14 cellular contexts compared by ENCODE assay signal in the genomic region with DNA sequence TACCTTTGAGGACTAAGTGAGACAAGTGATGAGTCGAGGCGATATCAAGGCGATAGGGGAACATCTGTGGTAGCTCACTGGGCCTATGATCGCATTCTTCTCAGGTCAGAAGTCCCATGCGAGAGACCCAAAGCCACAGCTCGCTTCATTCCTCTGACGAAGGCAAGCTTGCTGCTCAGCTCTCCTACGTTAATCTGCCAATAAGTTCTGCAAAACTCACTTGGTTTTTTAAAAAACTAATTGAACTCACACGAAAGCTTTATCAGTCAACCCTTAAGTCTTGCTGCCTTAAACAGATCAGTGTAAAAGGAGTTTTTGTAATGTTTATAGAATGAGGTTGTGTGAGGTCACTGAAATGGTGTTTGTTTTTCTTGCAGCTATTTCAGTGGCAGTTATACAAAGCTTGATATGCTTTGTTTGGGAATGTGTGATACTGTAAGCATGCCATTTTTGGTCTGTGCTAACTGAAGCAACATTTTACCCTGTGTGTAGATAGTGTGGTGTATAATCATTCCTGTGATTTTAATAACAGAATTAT.
DNase-seq lines count a peak whose midpoint lies in the region; ATAC-seq, FAIRE-seq and TF ChIP-seq lines count a peak whose summit lies in the region.
"Had no signal": no experiment of that assay in that cellular context is flagged by ENCODE, and none has a peak within 500 bp of the region (broad histone marks: within the 10 kb centered on the region; RNA-seq: fewer than 3 reads in every experiment).

No MANE protein-coding gene starts in this region.

- no peak for FAIRE-seq in bronchial epithelial cell (lab: Jason Lieb, UNC)
- FAIRE-seq: A204.1, G401.6 had no signal

- ATAC-seq in left lobe of liver (peak; percentile 39), aorta (ENCODE audit: low FRiP score) (peak; percentile 46), HG03469 (IDR thresholded peaks at IDR 0.05; ENCODE audit: unreplicated experiment) (no peak)

- H3K27me3 ChIP-seq in bronchial epithelial cell (ENCODE audit: control insufficient read depth, insufficient read depth, low read length) = no peaks in the 10 kb centered on the region
- H3K27me3 ChIP-seq in aorta (ENCODE audit: control insufficient read depth in 1 of 2, insufficient read depth in 2 of 2, low read length in 1 of 2) = no peaks in the 10 kb centered on the region

- H3K4me3 ChIP-seq in bronchial epithelial cell (ENCODE audit: low read depth, low read length) (no peak overlapping the region), aorta (ENCODE audit: low read length in 2 of 2) (no peak overlapping the region)

- TF ChIP-seq CTCF in bronchial epithelial cell (IDR thresholded peaks at IDR 0.05; ENCODE audit: insufficient read depth, low read length, severe bottlenecking) = no peak

- H3K27ac ChIP-seq in aorta (ENCODE audit: low read depth in 1 of 2, low read length in 2 of 2) = no peak overlapping the region

- DNase-seq in NCI-H2029 treated with DMSO at 0.1 percent for 48 hours (lab: John Stamatoyannopoulos, UW) = peak; percentile 74
- no peak for DNase-seq in NCI-H2029 (lab: John Stamatoyannopoulos, UW)
- peak; percentile 53 for DNase-seq in bronchial epithelial cell (ENCODE audit: low read depth)
- no peak for DNase-seq in left lobe of liver (ENCODE audit: low spot score)
- no peak for DNase-seq in aorta
- DNase-seq in stimulated activated CD4-positive, alpha-beta T cell treated with anti-CD3 and anti-CD28 coated beads, Interleukin-15, amount 100 ng/mL, for 24 hours = no peak
- no peak for DNase-seq in NOMO-1 (lab: John Stamatoyannopoulos, UW; ENCODE audit: unreplicated experiment in 2 of 2)
- DNase-seq: amygdala; MV-4-11; NCI-H748 treated with DMSO at 0.1 percent for 48 hours; stimulated activated naive CD4-positive, alpha-beta T cell had no signal

- intact Hi-C loops in aorta (cut with DNase I) = no loop called here

- H3K36me3 ChIP-seq in bronchial epithelial cell (ENCODE audit: control insufficient read depth, insufficient read depth, low read length) (no peaks in the 10 kb centered on the region), aorta (ENCODE audit: control insufficient read depth in 1 of 2, insufficient read depth in 2 of 2, low read length in 1 of 2) (no peaks in the 10 kb centered on the region)

- H3K9me3 ChIP-seq in aorta (ENCODE audit: control insufficient read depth, low read length) = no peaks in the 10 kb centered on the region

- no peaks in the 10 kb centered on the region for H3K4me1 ChIP-seq in aorta (ENCODE audit: control insufficient read depth in 1 of 2, insufficient read depth in 2 of 2, low read length in 2 of 2)

- 20 to 40% methylated on average over 9 of the region's 9 CpGs for WGBS in aorta, 2 donors

Comparison
In these comparisons a context has a peak if more than half of its experiments do, and no peak if none do; other contexts are left out.
1. DNase-seq: peak in NCI-H2029 treated with DMSO at 0.1 percent for 48 hours (single experiment) and bronchial epithelial cell (single experiment); none in NCI-H2029 (single experiment), left lobe of liver (single experiment), aorta (0 of 2), stimulated activated CD4-positive, alpha-beta T cell treated with anti-CD3 and anti-CD28 coated beads, Interleukin-15, amount 100 ng/mL, for 24 hours (single experiment) and NOMO-1 (0 of 2).